Comparison of ENCODE assay signal across 15 cellular contexts in the genomic region with DNA sequence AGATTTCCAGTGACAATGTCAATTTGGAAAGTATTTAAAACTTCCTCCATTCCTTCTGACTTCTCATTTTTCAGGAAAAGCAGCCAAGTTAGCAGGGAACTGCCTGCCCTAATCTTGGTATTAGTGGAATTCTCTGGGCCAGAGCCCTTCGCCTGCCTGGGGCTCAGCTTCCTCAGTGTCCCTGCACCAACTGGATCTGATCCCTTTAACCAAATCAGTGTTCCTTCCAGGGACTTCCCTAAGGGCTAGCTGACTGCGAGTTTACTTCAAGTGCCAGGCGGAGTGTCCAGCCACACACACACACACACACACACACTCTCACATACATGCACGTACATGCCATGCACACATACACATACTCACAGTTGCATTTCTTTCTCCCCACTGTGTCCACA. TPM values are rescaled to one million over a fixed set of nuclear protein-coding genes. Genes with fewer than 3 reads are reported as not detected.
DNase-seq lines count a peak whose midpoint lies in the region; ATAC-seq and TF ChIP-seq lines count a peak whose summit lies in the region.
"Had no signal": no experiment of that assay in that cellular context is flagged by ENCODE, and none has a peak within 500 bp of the region (broad histone marks: within the 10 kb centered on the region; RNA-seq: fewer than 3 reads in every experiment).

No MANE protein-coding gene starts in this region.

- H3K27me3 Mint-ChIP-seq in osteocyte (ENCODE audit: unreplicated experiment), result no peaks in the 10 kb centered on the region
- H3K27me3 Mint-ChIP-seq: activated CD8-positive, alpha-beta T cell treated with anti-CD3 and anti-CD28 coated beads for 36 hours; memory B cell had no signal

- no peak for TF ChIP-seq CTCF in right atrium auricular region (IDR thresholded peaks at IDR 0.05)
- no peak for TF ChIP-seq CTCF in osteocyte (IDR thresholded peaks at IDR 0.05)

- no peaks in the 10 kb centered on the region for H3K27me3 ChIP-seq in right atrium auricular region
- H3K27me3 ChIP-seq: Peyer's patch had no signal

- peak overlapping the region; percentile 22 to 55 for H3K27ac ChIP-seq in right atrium auricular region

- H3K4me3 Mint-ChIP-seq in osteocyte (ENCODE audit: unreplicated experiment), result no peak overlapping the region
- H3K4me3 Mint-ChIP-seq: activated CD8-positive, alpha-beta T cell treated with anti-CD3 and anti-CD28 coated beads for 36 hours; memory B cell had no signal

- peaks cover 11% of the 10 kb centered on the region for H3K36me3 Mint-ChIP-seq in osteocyte (ENCODE audit: unreplicated experiment)

- H3K9me3 Mint-ChIP-seq in osteocyte (ENCODE audit: unreplicated experiment), result peaks cover 5% of the 10 kb centered on the region
- H3K9me3 Mint-ChIP-seq: activated CD8-positive, alpha-beta T cell treated with anti-CD3 and anti-CD28 coated beads for 36 hours had no signal

- H3K4me3 ChIP-seq in right atrium auricular region, result no peak overlapping the region
- H3K4me3 ChIP-seq: GM12878, Peyer's patch had no signal

- H3K36me3 ChIP-seq in right atrium auricular region, result no peaks in the 10 kb centered on the region
- H3K36me3 ChIP-seq: Peyer's patch had no signal

- H3K9me3 ChIP-seq in right atrium auricular region, result no peaks in the 10 kb centered on the region
- H3K9me3 ChIP-seq: Peyer's patch had no signal

- DNase-seq in Right ventricle myocardium inferior (ENCODE audit: missing footprints), result no peak
- DNase-seq in cardiac septum (ENCODE audit: low spot score), result no peak
- no peak for DNase-seq in right atrium auricular region (ENCODE audit: low spot score)
- DNase-seq in osteocyte (ENCODE audit: extremely low spot score, unreplicated experiment), result no peak
- no peak for DNase-seq in stimulated activated naive CD4-positive, alpha-beta T cell treated with Interleukin-2 at 50 U/mL for 16 hours (lab: John Stamatoyannopoulos, UW)
- no peak for DNase-seq in Ammon's horn (ENCODE audit: low spot score)
- no peak for DNase-seq in MV-4-11 (lab: John Stamatoyannopoulos, UW)
- DNase-seq in stimulated activated CD4-positive, alpha-beta T cell treated with anti-CD3 and anti-CD28 coated beads, Interleukin-2, amount 100 ng/mL, for 48 hours, result no peak
- DNase-seq: activated CD8-positive, alpha-beta T cell treated with anti-CD3 and anti-CD28 coated beads for 36 hours; NCI-H226; retina; T-helper 2 cell had no signal

- H3K4me1 ChIP-seq in right atrium auricular region, result peaks cover 0 to 41% of the 10 kb centered on the region in 2 donors

- intact Hi-C loops in Right ventricle myocardium inferior (cut with DNase I), result no loop called here
- intact Hi-C loops in cardiac septum (cut with DNase I), result no loop called here

- peak overlapping the region; percentile 83 for H3K27ac Mint-ChIP-seq in osteocyte (ENCODE audit: unreplicated experiment)
- H3K27ac Mint-ChIP-seq: activated CD8-positive, alpha-beta T cell treated with anti-CD3 and anti-CD28 coated beads for 36 hours; memory B cell had no signal

- H3K4me1 Mint-ChIP-seq in osteocyte (ENCODE audit: unreplicated experiment), result peaks cover 24% of the 10 kb centered on the region

- peak; percentile 22 for ATAC-seq in Right ventricle myocardium inferior
- ATAC-seq: activated CD8-positive, alpha-beta T cell treated with anti-CD3 and anti-CD28 coated beads for 36 hours had no signal

RNA-seq across cellular contexts. Expression of gene RAB20, which starts 20.0 kb away (rescaled TPM):
- total RNA-seq in Right ventricle myocardium inferior (10.5 TPM), cardiac septum (12.6 TPM), right atrium auricular region (10 to 100 TPM; 10.8 to 15.7 TPM), osteocyte (10.0 and 11.7 TPM in 2 replicates)
